ENCODE assay signal across 9 cellular contexts in genomic region chrX:69028006-69028760, GRCh38.
A peak's percentile ranks its signal among the peaks of the same experiment; 100 is the strongest.
DNase-seq lines count a peak whose midpoint lies in the region; ATAC-seq and TF ChIP-seq lines count a peak whose summit lies in the region.
"Had no signal": no experiment of that assay in that cellular context is flagged by ENCODE, and none has a peak within 500 bp of the region (broad histone marks: within the 10 kb centered on the region; RNA-seq: fewer than 3 reads in every experiment).

No MANE protein-coding gene starts in this region.

- no peaks in the 10 kb centered on the region for H3K36me3 ChIP-seq in adrenal gland (replicated peaks in 1 of 2)

- peak overlapping the region; percentile 96 for H3K27ac ChIP-seq in epithelial cell of prostate
- H3K27ac ChIP-seq in adrenal gland, result peak overlapping the region in 2 of 5 donors; percentile 38 to 69

- H3K27me3 ChIP-seq in adrenal gland, result peaks cover 5% of the 10 kb centered on the region

- H3K4me3 ChIP-seq in GM12865 (ENCODE audit: low read depth, low read length) (no peak overlapping the region), adrenal gland (no peak overlapping the region)

- ATAC-seq in GM21367 (IDR thresholded peaks at IDR 0.05; ENCODE audit: unreplicated experiment) (peak; percentile 89), HG03378 (IDR thresholded peaks at IDR 0.05; ENCODE audit: unreplicated experiment) (peak; percentile 91)

- intact Hi-C loops in adrenal gland (cut with DNase I), result no loop called here

- DNase-seq in GM12865 (ENCODE audit: low read depth) (peak; percentile 68), epithelial cell of prostate (ENCODE audit: low read depth, low spot score) (no peak), NCI-H82 (lab: John Stamatoyannopoulos, UW) (no peak), islet precursor cell (no peak), adrenal gland (no peak), NCI-H510A (lab: John Stamatoyannopoulos, UW) (no peak)
- DNase-seq: NCI-H1694 treated with DMSO at 0.1 percent for 48 hours had no signal

- TF ChIP-seq CTCF in GM12865 (IDR thresholded peaks at IDR 0.05; ENCODE audit: insufficient read depth, low read depth, low read length, missing control alignments) (no peak), adrenal gland (IDR thresholded peaks at IDR 0.05) (no peak)

- no peak for TF ChIP-seq POLR2A in adrenal gland (IDR thresholded peaks at IDR 0.05)

- 73 to 90% (median 77%) methylated on average over 8 of the region's 8 CpGs for WGBS in adrenal gland, 4 donors

- H3K9me3 ChIP-seq in adrenal gland (replicated peaks in 1 of 3), result no peaks in the 10 kb centered on the region

- H3K4me1 ChIP-seq in adrenal gland (replicated peaks in 1 of 2), result peaks cover 0 to 14% of the 10 kb centered on the region in 2 donors
